8 cellular contexts compared by ENCODE assay signal in genomic region chr7:112951070-112951469, GRCh38.
"Had no signal": no experiment of that assay in that cellular context is flagged by ENCODE, and none has a peak within 500 bp of the region (broad histone marks: within the 10 kb centered on the region; RNA-seq: fewer than 3 reads in every experiment).

No MANE protein-coding gene starts in this region.

- H3K4me3 Mint-ChIP-seq: HFFc6, IgD-negative memory B cell had no signal

- H3K27ac Mint-ChIP-seq: HFFc6, IgD-negative memory B cell had no signal

- H3K36me3 ChIP-seq: HAP-1 had no signal

- H3K4me1 Mint-ChIP-seq: IgD-negative memory B cell had no signal

- DNase-seq: GOT3, H7, HFFc6 had no signal

- H3K9me3 Mint-ChIP-seq: HFFc6 had no signal

- H3K4me3 ChIP-seq: HAP-1 had no signal

- H3K4me1 ChIP-seq: HAP-1 had no signal

- H3K9me3 ChIP-seq: HAP-1 had no signal

- ATAC-seq: HCT116, HepG2 had no signal

- FAIRE-seq: HepG2 had no signal

- H3K27ac ChIP-seq: HL-60 had no signal
